In the genomic region with DNA sequence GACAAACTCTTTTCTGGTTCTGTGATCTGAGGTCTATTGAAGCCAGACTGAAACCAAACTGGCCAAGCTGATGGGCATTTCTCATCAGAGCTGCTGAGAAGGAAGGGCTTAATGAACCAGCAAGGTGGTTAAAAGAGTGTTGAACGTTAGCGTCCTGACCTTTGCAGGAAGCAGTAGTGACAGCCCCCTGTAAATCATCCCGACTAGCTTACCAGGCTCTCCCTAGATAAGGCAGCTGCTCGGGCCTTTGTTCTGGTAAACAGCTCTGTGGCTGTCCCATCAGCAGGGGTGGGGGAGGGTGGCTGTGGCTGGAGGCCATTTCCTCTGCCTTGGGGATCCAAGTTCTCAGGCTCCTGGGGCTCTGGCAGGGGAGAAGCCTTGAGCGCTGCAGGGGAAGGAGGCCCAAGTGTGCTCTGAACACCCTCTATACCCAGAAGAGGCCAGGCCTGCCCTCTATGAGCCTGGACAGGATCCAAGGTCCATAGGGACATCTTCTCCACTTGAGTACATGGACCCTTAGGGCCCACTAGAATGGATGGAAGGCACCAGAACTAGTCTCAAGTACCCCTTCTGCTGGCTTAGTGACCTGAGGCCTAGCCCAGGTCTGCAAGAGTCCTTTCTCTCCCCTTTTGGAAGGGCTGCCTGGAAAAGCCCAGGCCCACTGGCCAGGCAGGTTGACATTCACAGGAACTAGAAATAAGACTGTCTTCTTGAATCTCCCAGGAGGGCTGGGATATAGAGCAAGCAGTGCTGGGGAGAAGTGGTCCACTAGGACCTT, we compare ENCODE assay signal across 1 cellular context.
TF ChIP-seq lines count a peak whose summit lies in the region.

No MANE protein-coding gene starts in this region.

TF ChIP-seq in HEK293, 187 proteins besides CTCF, POLR2A, EP300 and RAD21 (continued from another document and continues in another):
- TF ChIP-seq, protein P1, sequence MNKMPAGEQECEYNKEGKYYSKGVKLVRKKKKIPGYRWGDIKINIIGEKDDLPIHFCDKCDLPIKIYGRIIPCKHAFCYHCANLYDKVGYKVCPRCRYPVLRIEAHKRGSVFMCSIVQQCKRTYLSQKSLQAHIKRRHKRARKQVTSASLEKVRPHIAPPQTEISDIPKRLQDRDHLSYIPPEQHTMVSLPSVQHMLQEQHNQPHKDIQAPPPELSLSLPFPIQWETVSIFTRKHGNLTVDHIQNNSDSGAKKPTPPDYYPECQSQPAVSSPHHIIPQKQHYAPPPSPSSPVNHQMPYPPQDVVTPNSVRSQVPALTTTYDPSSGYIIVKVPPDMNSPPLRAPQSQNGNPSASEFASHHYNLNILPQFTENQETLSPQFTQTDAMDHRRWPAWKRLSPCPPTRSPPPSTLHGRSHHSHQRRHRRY (tag by site-specific recombination; IDR thresholded peaks at IDR 0.05) = no peak
- no peak for TF ChIP-seq ELK4 (IDR thresholded peaks at IDR 0.05; ENCODE audit: borderline replicate concordance, low read depth, low read length)
- TF ChIP-seq RBAK (tag by site-specific recombination; IDR thresholded peaks at IDR 0.05) = no peak
- no peak for TF ChIP-seq ZXDB (tag by site-specific recombination; IDR thresholded peaks at IDR 0.05)
- TF ChIP-seq, protein P2, sequence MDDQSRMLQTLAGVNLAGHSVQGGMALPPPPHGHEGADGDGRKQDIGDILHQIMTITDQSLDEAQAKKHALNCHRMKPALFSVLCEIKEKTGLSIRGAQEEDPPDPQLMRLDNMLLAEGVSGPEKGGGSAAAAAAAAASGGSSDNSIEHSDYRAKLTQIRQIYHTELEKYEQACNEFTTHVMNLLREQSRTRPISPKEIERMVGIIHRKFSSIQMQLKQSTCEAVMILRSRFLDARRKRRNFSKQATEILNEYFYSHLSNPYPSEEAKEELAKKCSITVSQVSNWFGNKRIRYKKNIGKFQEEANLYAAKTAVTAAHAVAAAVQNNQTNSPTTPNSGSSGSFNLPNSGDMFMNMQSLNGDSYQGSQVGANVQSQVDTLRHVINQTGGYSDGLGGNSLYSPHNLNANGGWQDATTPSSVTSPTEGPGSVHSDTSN (CRISPR knock-in tag; IDR thresholded peaks at IDR 0.05) = no peak
- TF ChIP-seq ZBTB26 (tag by site-specific recombination; optimal IDR thresholded peaks at IDR 0.05) = no peak
- no peak for TF ChIP-seq SCRT1 (tag by site-specific recombination; IDR thresholded peaks at IDR 0.05; ENCODE audit: borderline replicate concordance)
- TF ChIP-seq, protein P3, sequence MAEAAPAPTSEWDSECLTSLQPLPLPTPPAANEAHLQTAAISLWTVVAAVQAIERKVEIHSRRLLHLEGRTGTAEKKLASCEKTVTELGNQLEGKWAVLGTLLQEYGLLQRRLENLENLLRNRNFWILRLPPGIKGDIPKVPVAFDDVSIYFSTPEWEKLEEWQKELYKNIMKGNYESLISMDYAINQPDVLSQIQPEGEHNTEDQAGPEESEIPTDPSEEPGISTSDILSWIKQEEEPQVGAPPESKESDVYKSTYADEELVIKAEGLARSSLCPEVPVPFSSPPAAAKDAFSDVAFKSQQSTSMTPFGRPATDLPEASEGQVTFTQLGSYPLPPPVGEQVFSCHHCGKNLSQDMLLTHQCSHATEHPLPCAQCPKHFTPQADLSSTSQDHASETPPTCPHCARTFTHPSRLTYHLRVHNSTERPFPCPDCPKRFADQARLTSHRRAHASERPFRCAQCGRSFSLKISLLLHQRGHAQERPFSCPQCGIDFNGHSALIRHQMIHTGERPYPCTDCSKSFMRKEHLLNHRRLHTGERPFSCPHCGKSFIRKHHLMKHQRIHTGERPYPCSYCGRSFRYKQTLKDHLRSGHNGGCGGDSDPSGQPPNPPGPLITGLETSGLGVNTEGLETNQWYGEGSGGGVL (tag by site-specific recombination; IDR thresholded peaks at IDR 0.05) = no peak
- no peak for TF ChIP-seq ZNF24 (tag by site-specific recombination; IDR thresholded peaks at IDR 0.05)
- no peak for TF ChIP-seq ZBTB8A (tag by site-specific recombination; IDR thresholded peaks at IDR 0.05)
- no peak for TF ChIP-seq ZNF585B (tag by site-specific recombination; IDR thresholded peaks at IDR 0.05)
- TF ChIP-seq KLF9 (tag by site-specific recombination; IDR thresholded peaks at IDR 0.05; ENCODE audit: low read depth) = no peak
- TF ChIP-seq ZNF426 (tag by site-specific recombination; IDR thresholded peaks at IDR 0.05) = no peak
- TF ChIP-seq ZNF521 (tag by site-specific recombination; IDR thresholded peaks at IDR 0.05) = no peak
- peak; percentile 34; the same call in 1 of the 2 replicates for TF ChIP-seq FEZF1 (tag by site-specific recombination; IDR thresholded peaks at IDR 0.05)
- TF ChIP-seq, protein P4, sequence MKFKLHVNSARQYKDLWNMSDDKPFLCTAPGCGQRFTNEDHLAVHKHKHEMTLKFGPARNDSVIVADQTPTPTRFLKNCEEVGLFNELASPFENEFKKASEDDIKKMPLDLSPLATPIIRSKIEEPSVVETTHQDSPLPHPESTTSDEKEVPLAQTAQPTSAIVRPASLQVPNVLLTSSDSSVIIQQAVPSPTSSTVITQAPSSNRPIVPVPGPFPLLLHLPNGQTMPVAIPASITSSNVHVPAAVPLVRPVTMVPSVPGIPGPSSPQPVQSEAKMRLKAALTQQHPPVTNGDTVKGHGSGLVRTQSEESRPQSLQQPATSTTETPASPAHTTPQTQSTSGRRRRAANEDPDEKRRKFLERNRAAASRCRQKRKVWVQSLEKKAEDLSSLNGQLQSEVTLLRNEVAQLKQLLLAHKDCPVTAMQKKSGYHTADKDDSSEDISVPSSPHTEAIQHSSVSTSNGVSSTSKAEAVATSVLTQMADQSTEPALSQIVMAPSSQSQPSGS (tag by site-specific recombination; IDR thresholded peaks at IDR 0.05; ENCODE audit: low read depth) = no peak
- TF ChIP-seq ZNF146 (tag by site-specific recombination; IDR thresholded peaks at IDR 0.05) = no peak
- no peak for TF ChIP-seq YY1 (tag by site-specific recombination; IDR thresholded peaks at IDR 0.05)
- no peak for TF ChIP-seq ZNF701 (tag by site-specific recombination; IDR thresholded peaks at IDR 0.05)
- no peak for TF ChIP-seq PRDM10 (tag by site-specific recombination; IDR thresholded peaks at IDR 0.05)
- TF ChIP-seq GLI2 (tag by site-specific recombination; IDR thresholded peaks at IDR 0.05; ENCODE audit: borderline replicate concordance, low read depth) = no peak
- no peak for TF ChIP-seq ZNF26 (tag by site-specific recombination; IDR thresholded peaks at IDR 0.05)
- TF ChIP-seq ZNF221 (tag by site-specific recombination; IDR thresholded peaks at IDR 0.05; ENCODE audit: borderline replicate concordance) = no peak
- TF ChIP-seq ZNF155 (tag by site-specific recombination; IDR thresholded peaks at IDR 0.05) = no peak
- no peak for TF ChIP-seq ZFHX2 (tag by site-specific recombination; conservative IDR thresholded peaks at IDR 0.05)
- 0 out of 2 replicates have a peak, but pooled peaks have one; percentile 32 for TF ChIP-seq ZNF341 (tag by site-specific recombination; IDR thresholded peaks at IDR 0.05; ENCODE audit: low read depth)
- TF ChIP-seq ZNF416 (tag by site-specific recombination; IDR thresholded peaks at IDR 0.05) = no peak
- TF ChIP-seq, protein P5, sequence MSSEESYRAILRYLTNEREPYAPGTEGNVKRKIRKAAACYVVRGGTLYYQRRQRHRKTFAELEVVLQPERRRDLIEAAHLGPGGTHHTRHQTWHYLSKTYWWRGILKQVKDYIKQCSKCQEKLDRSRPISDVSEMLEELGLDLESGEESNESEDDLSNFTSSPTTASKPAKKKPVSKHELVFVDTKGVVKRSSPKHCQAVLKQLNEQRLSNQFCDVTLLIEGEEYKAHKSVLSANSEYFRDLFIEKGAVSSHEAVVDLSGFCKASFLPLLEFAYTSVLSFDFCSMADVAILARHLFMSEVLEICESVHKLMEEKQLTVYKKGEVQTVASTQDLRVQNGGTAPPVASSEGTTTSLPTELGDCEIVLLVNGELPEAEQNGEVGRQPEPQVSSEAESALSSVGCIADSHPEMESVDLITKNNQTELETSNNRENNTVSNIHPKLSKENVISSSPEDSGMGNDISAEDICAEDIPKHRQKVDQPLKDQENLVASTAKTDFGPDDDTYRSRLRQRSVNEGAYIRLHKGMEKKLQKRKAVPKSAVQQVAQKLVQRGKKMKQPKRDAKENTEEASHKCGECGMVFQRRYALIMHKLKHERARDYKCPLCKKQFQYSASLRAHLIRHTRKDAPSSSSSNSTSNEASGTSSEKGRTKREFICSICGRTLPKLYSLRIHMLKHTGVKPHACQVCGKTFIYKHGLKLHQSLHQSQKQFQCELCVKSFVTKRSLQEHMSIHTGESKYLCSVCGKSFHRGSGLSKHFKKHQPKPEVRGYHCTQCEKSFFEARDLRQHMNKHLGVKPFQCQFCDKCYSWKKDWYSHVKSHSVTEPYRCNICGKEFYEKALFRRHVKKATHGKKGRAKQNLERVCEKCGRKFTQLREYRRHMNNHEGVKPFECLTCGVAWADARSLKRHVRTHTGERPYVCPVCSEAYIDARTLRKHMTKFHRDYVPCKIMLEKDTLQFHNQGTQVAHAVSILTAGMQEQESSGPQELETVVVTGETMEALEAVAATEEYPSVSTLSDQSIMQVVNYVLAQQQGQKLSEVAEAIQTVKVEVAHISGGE (tag by site-specific recombination; conservative IDR thresholded peaks at IDR 0.05; ENCODE audit: low read depth) = no peak
- TF ChIP-seq, protein P6, sequence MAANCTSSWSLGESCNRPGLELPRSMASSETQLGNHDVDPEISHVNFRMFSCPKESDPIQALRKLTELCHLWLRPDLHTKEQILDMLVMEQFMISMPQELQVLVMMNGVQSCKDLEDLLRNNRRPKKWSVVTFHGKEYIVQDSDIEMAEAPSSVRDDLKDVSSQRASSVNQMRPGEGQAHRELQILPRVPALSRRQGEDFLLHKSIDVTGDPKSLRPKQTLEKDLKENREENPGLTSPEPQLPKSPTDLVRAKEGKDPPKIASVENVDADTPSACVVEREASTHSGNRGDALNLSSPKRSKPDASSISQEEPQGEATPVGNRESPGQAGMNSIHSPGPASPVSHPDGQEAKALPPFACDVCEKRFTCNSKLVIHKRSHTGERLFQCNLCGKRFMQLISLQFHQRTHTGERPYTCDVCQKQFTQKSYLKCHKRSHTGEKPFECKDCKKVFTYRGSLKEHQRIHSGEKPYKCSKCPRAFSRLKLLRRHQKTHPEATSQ (tag by site-specific recombination; IDR thresholded peaks at IDR 0.05) = no peak
- peak; percentile 71 for TF ChIP-seq TCF7L2 (IDR thresholded peaks at IDR 0.05; ENCODE audit: borderline replicate concordance, low read depth, low read length)
- TF ChIP-seq SP7 (tag by site-specific recombination; IDR thresholded peaks at IDR 0.05) = no peak
- TF ChIP-seq ZNF792 (tag by site-specific recombination; IDR thresholded peaks at IDR 0.05) = no peak
- TF ChIP-seq MEIS1 (CRISPR knock-in tag; IDR thresholded peaks at IDR 0.05; ENCODE audit: borderline replicate concordance) = no peak
- no peak for TF ChIP-seq MZF1 (tag by site-specific recombination; IDR thresholded peaks at IDR 0.05; ENCODE audit: borderline replicate concordance)
- no peak for TF ChIP-seq HOXC10 (CRISPR knock-in tag; IDR thresholded peaks at IDR 0.05)
- no peak for TF ChIP-seq ZNF223 (tag by site-specific recombination; IDR thresholded peaks at IDR 0.05)
- no peak for TF ChIP-seq GLIS2 (tag by site-specific recombination; IDR thresholded peaks at IDR 0.05)
- TF ChIP-seq ZNF561 (tag by site-specific recombination; IDR thresholded peaks at IDR 0.05; ENCODE audit: borderline replicate concordance) = no peak
- TF ChIP-seq ZNF423 (tag by site-specific recombination; IDR thresholded peaks at IDR 0.05) = no peak
- peak; percentile 49; the same call in 1 of the 2 replicates for TF ChIP-seq GLIS1 (tag by site-specific recombination; IDR thresholded peaks at IDR 0.05)
